Comparison of ENCODE assay signal across 27 cellular contexts in the genomic region with DNA sequence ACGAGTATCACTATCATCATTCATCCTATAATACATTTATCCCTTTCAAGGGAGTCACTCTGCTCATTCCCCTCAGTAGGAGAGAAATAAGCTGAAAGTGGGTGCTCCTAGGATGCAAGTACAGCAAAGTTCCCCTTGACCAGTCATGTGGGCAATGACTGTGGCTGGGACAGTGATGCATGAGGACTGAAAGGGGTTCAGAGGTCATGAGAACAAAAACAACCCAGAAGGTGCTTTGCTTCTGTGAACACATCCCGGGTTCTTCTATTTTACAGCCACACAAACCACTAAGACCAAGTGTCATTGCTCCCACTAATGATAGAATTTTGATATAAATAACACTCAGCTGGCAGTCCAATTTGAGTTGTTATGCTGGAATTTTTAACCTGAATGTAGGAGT.
"Had no signal": no experiment of that assay in that cellular context is flagged by ENCODE, and none has a peak within 500 bp of the region (broad histone marks: within the 10 kb centered on the region; RNA-seq: fewer than 3 reads in every experiment).

No MANE protein-coding gene starts in this region.

- H3K4me1 Mint-ChIP-seq: immature natural killer cell; naive thymus-derived CD8-positive, alpha-beta T cell; stimulated activated memory B cell treated with anti-CD40 and anti-IgM and Interleukin-4, amounts not matched to agents 10 μg/mL and 1 μg/mL and 100 μg/mL, for 72 hours had no signal

- H3K27me3 Mint-ChIP-seq: stimulated activated memory B cell treated with anti-CD40 and anti-IgM and Interleukin-4, amounts not matched to agents 10 μg/mL and 1 μg/mL and 100 μg/mL, for 72 hours had no signal

- ATAC-seq: heart left ventricle; left cardiac atrium; left lung; lower lobe of right lung; naive thymus-derived CD8-positive, alpha-beta T cell; right cardiac atrium; stimulated activated naive CD8-positive, alpha-beta T cell treated with anti-CD3 and anti-CD28 coated beads, Interleukin-15, Interleukin-2, amounts not matched to agents 100 U/mL and 50 U/mL, for 24 hours had no signal

- H3K27me3 ChIP-seq: heart left ventricle, left lung, ovary, sigmoid colon, spleen, stomach, testis, thyroid gland, transverse colon, upper lobe of left lung, vagina had no signal

- H3K27ac Mint-ChIP-seq: immature natural killer cell; naive thymus-derived CD8-positive, alpha-beta T cell; stimulated activated memory B cell treated with anti-CD40 and anti-IgM and Interleukin-4, amounts not matched to agents 10 μg/mL and 1 μg/mL and 100 μg/mL, for 72 hours had no signal

- H3K27ac ChIP-seq: heart left ventricle, left lung, lower lobe of right lung, ovary, prostate gland, sigmoid colon, spleen, stomach, testis, thyroid gland, transverse colon, upper lobe of left lung, vagina had no signal

- H3K4me3 Mint-ChIP-seq: immature natural killer cell; naive thymus-derived CD8-positive, alpha-beta T cell; stimulated activated memory B cell treated with anti-CD40 and anti-IgM and Interleukin-4, amounts not matched to agents 10 μg/mL and 1 μg/mL and 100 μg/mL, for 72 hours had no signal

- H3K9me3 ChIP-seq: left lung, lower lobe of right lung, ovary, prostate gland, sigmoid colon, spleen, stomach, testis, thyroid gland, transverse colon, upper lobe of left lung, vagina had no signal

- H3K4me3 ChIP-seq: heart left ventricle, left lung, lower lobe of right lung, ovary, prostate gland, sigmoid colon, spleen, stomach, testis, thyroid gland, transverse colon, upper lobe of left lung, vagina had no signal

- DNase-seq: heart left ventricle; hypothalamus; immature natural killer cell; kidney; left cardiac atrium; left lung; lower lobe of right lung; mammary epithelial cell; mesenchymal stem cell; naive thymus-derived CD8-positive, alpha-beta T cell; ovary; retina; right cardiac atrium; sigmoid colon; small intestine; spleen; stimulated activated CD4-positive, alpha-beta T cell treated with anti-CD3 and anti-CD28 coated beads, Interleukin-4, amount 100 ng/mL, for 24 hours; stimulated activated CD8-positive, alpha-beta memory T cell treated with anti-CD3 and anti-CD28 coated beads, Interleukin-4, amount 100 ng/mL, for 48 hours; stimulated activated naive CD8-positive, alpha-beta T cell treated with anti-CD3 and anti-CD28 coated beads, Interleukin-15, Interleukin-2, amounts not matched to agents 100 U/mL and 50 U/mL, for 24 hours; stomach; testis; transverse colon; upper lobe of left lung had no signal

- H3K4me1 ChIP-seq: heart left ventricle, left lung, lower lobe of right lung, prostate gland, sigmoid colon, spleen, stomach, testis, thyroid gland, transverse colon, upper lobe of left lung, vagina had no signal

- H3K36me3 ChIP-seq: heart left ventricle, left lung, lower lobe of right lung, ovary, prostate gland, sigmoid colon, spleen, stomach, thyroid gland, transverse colon, upper lobe of left lung, vagina had no signal

- H3K36me3 Mint-ChIP-seq: immature natural killer cell; naive thymus-derived CD8-positive, alpha-beta T cell; stimulated activated memory B cell treated with anti-CD40 and anti-IgM and Interleukin-4, amounts not matched to agents 10 μg/mL and 1 μg/mL and 100 μg/mL, for 72 hours had no signal

- H3K9me3 Mint-ChIP-seq: stimulated activated memory B cell treated with anti-CD40 and anti-IgM and Interleukin-4, amounts not matched to agents 10 μg/mL and 1 μg/mL and 100 μg/mL, for 72 hours had no signal
